Comparison of ENCODE assay signal across 19 cellular contexts in the genomic region with DNA sequence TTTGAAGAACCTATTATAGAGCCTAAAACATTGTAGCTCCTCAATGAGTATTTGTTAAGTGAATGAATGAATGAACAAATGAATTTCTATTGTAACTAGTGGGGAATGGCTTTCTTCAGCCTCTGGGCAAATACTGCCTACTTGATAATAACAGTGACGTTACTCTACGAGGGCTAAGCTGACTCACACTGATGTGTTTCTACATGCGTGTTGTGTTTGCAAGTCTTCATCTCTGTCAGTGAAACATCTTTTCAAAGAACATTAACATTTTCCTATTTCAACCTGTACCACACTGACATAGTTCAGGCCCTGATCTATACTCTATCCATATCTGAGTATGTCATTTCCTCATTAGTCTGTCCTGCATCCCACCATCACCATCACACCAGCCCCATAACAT.
"Had no signal": no experiment of that assay in that cellular context is flagged by ENCODE, and none has a peak within 500 bp of the region (broad histone marks: within the 10 kb centered on the region; RNA-seq: fewer than 3 reads in every experiment).

No MANE protein-coding gene starts in this region.

- DNase-seq: activated CD4-positive, alpha-beta T cell treated with anti-CD3 and anti-CD28 coated beads, Interleukin-2, amount 50 U/mL, for 1 hour; activated CD4-positive, CD25-positive, alpha-beta regulatory T cell treated with anti-CD3 and anti-CD28 coated beads, Interleukin-2, amount 50 U/mL, for 72 hours; activated CD8-positive, alpha-beta memory T cell treated with anti-CD3 and anti-CD28 coated beads, Interleukin-2, amount 50 U/mL, for 48 hours; activated naive CD4-positive, alpha-beta T cell treated with anti-CD3 and anti-CD28 coated beads for 36 hours; activated naive CD8-positive, alpha-beta T cell treated with anti-CD3 and anti-CD28 coated beads, Interleukin-2, amount 10 ng/mL, durations not matched to agents 7 days and 5 days; activated T-cell treated with anti-CD3 and anti-CD28 coated beads, Interleukin-2, amount 50 U/mL, for 4 hours; glutamatergic neuron; immature natural killer cell; left ventricle myocardium superior; midbrain; natural killer cell; retina; sigmoid colon; stimulated activated CD4-positive, alpha-beta T cell treated with anti-CD3 and anti-CD28 coated beads, Interleukin-2, amount 100 ng/mL, for 48 hours; stimulated activated CD8-positive, alpha-beta memory T cell treated with anti-CD3 and anti-CD28 coated beads, Interleukin-4, amount 100 ng/mL, for 48 hours; stimulated activated naive B cell treated with anti-CD40 and anti-IgM and Interleukin-4, amounts not matched to agents 10 μg/mL and 1 μg/mL and 100 μg/mL, for 72 hours; upper lobe of right lung; WERI-Rb-1 had no signal

- H3K9me3 ChIP-seq: sigmoid colon, upper lobe of right lung had no signal

- H3K4me2 ChIP-seq: hepatocyte had no signal

- H3K27ac ChIP-seq: hepatocyte, sigmoid colon, upper lobe of right lung, WERI-Rb-1 had no signal

- H3K79me2 ChIP-seq: hepatocyte had no signal

- H3K4me1 ChIP-seq: upper lobe of right lung had no signal

- ATAC-seq: activated T-cell treated with anti-CD3 and anti-CD28 coated beads, Interleukin-2, amount 50 U/mL, for 4 hours; left ventricle myocardium superior; natural killer cell; stimulated activated naive B cell treated with anti-CD40 and anti-IgM and Interleukin-4, amounts not matched to agents 10 μg/mL and 1 μg/mL and 100 μg/mL, for 72 hours had no signal

- H2AFZ ChIP-seq: hepatocyte had no signal

- H3K4me3 ChIP-seq: hepatocyte, sigmoid colon, upper lobe of right lung had no signal

- H3K36me3 ChIP-seq: sigmoid colon, upper lobe of right lung, WERI-Rb-1 had no signal

- H3K27me3 ChIP-seq: hepatocyte, sigmoid colon, upper lobe of right lung had no signal
